ENCODE assay signal across 9 cellular contexts in the genomic region with DNA sequence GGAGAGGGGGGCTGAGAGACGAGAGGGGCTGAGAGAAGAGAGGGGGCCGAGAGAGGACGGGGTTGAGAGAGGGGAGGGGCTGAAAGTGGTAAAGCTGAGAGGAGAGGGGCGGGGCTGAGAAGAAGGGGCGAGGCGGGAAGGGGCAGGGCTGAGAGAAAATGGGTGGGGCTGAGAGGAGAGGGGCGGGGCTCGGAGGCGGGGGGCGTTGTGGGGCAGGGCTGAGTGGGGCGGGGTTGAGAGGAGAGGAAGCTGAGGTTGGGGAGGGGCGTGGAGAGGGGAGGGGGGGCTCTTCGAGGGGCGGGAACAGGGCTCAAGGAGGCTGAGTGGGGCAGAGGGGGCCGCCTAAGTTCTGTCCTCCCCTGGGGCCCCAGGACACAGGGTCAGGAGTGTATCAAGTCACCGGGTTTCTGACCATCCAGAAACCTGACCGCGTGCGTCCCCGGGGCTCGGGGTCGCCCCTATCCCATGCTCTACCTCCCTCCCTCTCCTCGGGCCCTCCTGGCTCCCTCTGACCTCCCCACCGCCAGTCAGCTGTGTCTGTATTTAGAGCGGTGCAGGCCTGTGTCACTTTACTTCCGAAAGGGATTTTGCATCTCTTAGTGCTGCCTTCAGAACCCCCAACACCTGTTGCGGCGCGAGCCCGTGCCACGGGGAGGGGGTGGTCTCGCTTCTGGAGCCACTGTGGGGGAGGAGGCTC. TPM values are rescaled to one million over a fixed set of nuclear protein-coding genes. Genes with fewer than 3 reads are reported as not detected.
A peak's percentile ranks its signal among the peaks of the same experiment; 100 is the strongest.
DNase-seq lines count a peak whose midpoint lies in the region; ATAC-seq, FAIRE-seq and TF ChIP-seq lines count a peak whose summit lies in the region.
"Had no signal": no experiment of that assay in that cellular context is flagged by ENCODE, and none has a peak within 500 bp of the region (broad histone marks: within the 10 kb centered on the region; RNA-seq: fewer than 3 reads in every experiment).

No MANE protein-coding gene starts in this region.

- H3K9me3 Mint-ChIP-seq in activated naive CD4-positive, alpha-beta T cell treated with anti-CD3 and anti-CD28 coated beads for 36 hours = no peaks in the 10 kb centered on the region

- no peaks in the 10 kb centered on the region for H3K79me2 ChIP-seq in PC-9 (ENCODE audit: low read depth)
- no peaks in the 10 kb centered on the region for H3K79me2 ChIP-seq in keratinocyte (ENCODE audit: control insufficient read depth, insufficient read depth, low read length)

- H3K27ac ChIP-seq in PC-9 (no peak overlapping the region), keratinocyte (ENCODE audit: control insufficient read depth, insufficient read depth, low read length) (no peak overlapping the region), ascending aorta (no peak overlapping the region)
- H3K27ac ChIP-seq: thyroid gland had no signal

- no peak overlapping the region for H3K9ac ChIP-seq in keratinocyte (ENCODE audit: control insufficient read depth, extremely low read depth, insufficient read depth, low read length)

- CTCF ChIA-PET in PC-9 (lab: Charles Lee) = interaction anchor here (0.6 kb wide), 1 partner anchor 140 kb away, joined by 7 read pairs; no protein-coding TSS in a partner anchor
- CTCF ChIA-PET in activated naive CD4-positive, alpha-beta T cell treated with anti-CD3 and anti-CD28 coated beads for 36 hours (lab: Charles Lee) = interaction anchor here (0.6 to 1.9 kb wide), 2 partner anchors 38 to 59 kb away, joined by 3 to 9 read pairs; no protein-coding TSS in a partner anchor

- POLR2A ChIA-PET in PC-9 (lab: Charles Lee; ENCODE audit: unreplicated experiment) = no interaction called here

- no TSS peak for BruUV-seq in PC-9 (replicated peaks; lab: Mats Ljungman, UMichigan)

- dilution Hi-C loops in keratinocyte (cut with MboI; ENCODE audit: extremely low pct_ligation_motif_present, low sequenced_read_pairs) = no loop called here

- no peak for FAIRE-seq in keratinocyte (lab: Jason Lieb, UNC)

- no peaks in the 10 kb centered on the region for H3K27me3 ChIP-seq in PC-9 (ENCODE audit: insufficient read depth, low read depth)
- H3K27me3 ChIP-seq in keratinocyte (ENCODE audit: control insufficient read depth, extremely low read depth, insufficient read depth, low read length) = no peaks in the 10 kb centered on the region
- peaks cover 10% of the 10 kb centered on the region for H3K27me3 ChIP-seq in ascending aorta

- H4K20me1 ChIP-seq in PC-9 (ENCODE audit: insufficient read depth) (no peaks in the 10 kb centered on the region), keratinocyte (ENCODE audit: control insufficient read depth, extremely low read depth, insufficient read depth, low read length) (no peaks in the 10 kb centered on the region)

- peak; percentile 54 for ATAC-seq in Right ventricle myocardium inferior
- peak; percentile 53 for ATAC-seq in stimulated activated naive CD8-positive, alpha-beta T cell treated with anti-CD3 and anti-CD28 coated beads, Interleukin-15, Interleukin-2, amounts not matched to agents 100 U/mL and 50 U/mL, for 24 hours

- H3K36me3 Mint-ChIP-seq in activated naive CD4-positive, alpha-beta T cell treated with anti-CD3 and anti-CD28 coated beads for 36 hours (ENCODE audit: low read depth) = no peaks in the 10 kb centered on the region

- H2AFZ ChIP-seq in PC-9 (no peak overlapping the region), keratinocyte (ENCODE audit: control insufficient read depth, low read length) (peak overlapping the region; percentile 6)

- intact Hi-C loops in Right ventricle myocardium inferior (cut with DNase I) (no loop called here), cardiac septum (cut with DNase I) (no loop called here), PC-9 (cut with micrococcal nuclease; ENCODE audit: unreplicated experiment) (no loop called here), ascending aorta (cut with DNase I) (no loop called here)
- intact Hi-C loops in activated naive CD4-positive, alpha-beta T cell treated with anti-CD3 and anti-CD28 coated beads for 36 hours (cut with micrococcal nuclease) = no loop called here

- H3K4me2 ChIP-seq in PC-9 (peak overlapping the region; percentile 79), keratinocyte (ENCODE audit: control insufficient read depth, extremely low read depth, insufficient read depth, low read depth, low read length) (peak overlapping the region; percentile 45)

- no peaks in the 10 kb centered on the region for H3K36me3 ChIP-seq in PC-9 (ENCODE audit: low read depth)
- H3K36me3 ChIP-seq in keratinocyte (ENCODE audit: control insufficient read depth in 2 of 2, extremely low read depth in 1 of 2, insufficient read depth in 2 of 2, low read length in 2 of 2) = no peaks in the 10 kb centered on the region
- H3K36me3 ChIP-seq in ascending aorta = no peaks in the 10 kb centered on the region
- H3K36me3 ChIP-seq: thyroid gland had no signal

- H3K4me3 Mint-ChIP-seq in activated naive CD4-positive, alpha-beta T cell treated with anti-CD3 and anti-CD28 coated beads for 36 hours = no peak overlapping the region

- H3K4me1 ChIP-seq in PC-9 (replicated peaks; ENCODE audit: insufficient read depth) = no peaks in the 10 kb centered on the region
- H3K4me1 ChIP-seq in keratinocyte (ENCODE audit: control insufficient read depth, extremely low read depth, insufficient read depth, low read length) = peaks cover 7% of the 10 kb centered on the region
- no peaks in the 10 kb centered on the region for H3K4me1 ChIP-seq in ascending aorta

- H3K4me3 ChIP-seq in PC-9 (peak overlapping the region; percentile 50; the same call in 1 of the 2 replicates), keratinocyte (ENCODE audit: control insufficient read depth in 2 of 3, extremely low read depth in 1 of 3, insufficient read depth in 2 of 3, low read depth in 1 of 3, low read length in 3 of 3) (peak overlapping the region in 2 of 3 experiments; percentile 12 to 14), ascending aorta (no peak overlapping the region)
- H3K4me3 ChIP-seq: thyroid gland had no signal

- no peak for TF ChIP-seq CTCF in PC-9 (conservative IDR thresholded peaks at IDR 0.05)
- no peak for TF ChIP-seq CTCF in keratinocyte (optimal IDR thresholded peaks at IDR 0.05 in 1 of 3, IDR thresholded peaks at IDR 0.05 in 1 of 3, conservative IDR thresholded peaks at IDR 0.05 in 1 of 3; ENCODE audit: extremely low read depth in 1 of 3, insufficient read depth in 2 of 3, low read length in 3 of 3)
- no peak for TF ChIP-seq CTCF in ascending aorta (IDR thresholded peaks at IDR 0.05)

- DNase-seq in Right ventricle myocardium inferior (ENCODE audit: missing footprints) (no peak), cardiac septum (ENCODE audit: low spot score) (no peak), PC-9 (peak in 1 of 2 experiments; percentile 54), keratinocyte (ENCODE audit: low read depth, low spot score) (no peak), glomerular visceral epithelial cell (ENCODE audit: extremely low spot score) (no peak), ascending aorta (ENCODE audit: low spot score in 2 of 2) (no peak)
- peak; percentile 68 for DNase-seq in activated naive CD4-positive, alpha-beta T cell treated with anti-CD3 and anti-CD28 coated beads for 36 hours
- peak; percentile 61 for DNase-seq in stimulated activated naive CD8-positive, alpha-beta T cell treated with anti-CD3 and anti-CD28 coated beads, Interleukin-15, Interleukin-2, amounts not matched to agents 100 U/mL and 50 U/mL, for 24 hours

- peaks cover 30% of the 10 kb centered on the region for H3K27me3 Mint-ChIP-seq in activated naive CD4-positive, alpha-beta T cell treated with anti-CD3 and anti-CD28 coated beads for 36 hours (ENCODE audit: low read depth)

- H3K4me1 Mint-ChIP-seq in activated naive CD4-positive, alpha-beta T cell treated with anti-CD3 and anti-CD28 coated beads for 36 hours (ENCODE audit: low read depth) = peaks cover 10% of the 10 kb centered on the region

- H3K9me1 ChIP-seq in keratinocyte (ENCODE audit: control insufficient read depth, extremely low read depth, insufficient read depth, low read length) = no peaks in the 10 kb centered on the region

- H3F3A ChIP-seq in PC-9 (ENCODE audit: insufficient read depth, low read depth) = no peaks in the 10 kb centered on the region

- H3K9me2 ChIP-seq in PC-9 (ENCODE audit: insufficient read depth) = no peaks in the 10 kb centered on the region

- no peak overlapping the region for H3K27ac Mint-ChIP-seq in activated naive CD4-positive, alpha-beta T cell treated with anti-CD3 and anti-CD28 coated beads for 36 hours

- H3K9me3 ChIP-seq in PC-9 (ENCODE audit: insufficient read depth, low read depth) = no peaks in the 10 kb centered on the region
- H3K9me3 ChIP-seq in keratinocyte (ENCODE audit: control insufficient read depth, low read depth, low read length) = no peaks in the 10 kb centered on the region
- no peaks in the 10 kb centered on the region for H3K9me3 ChIP-seq in ascending aorta
- H3K9me3 ChIP-seq: thyroid gland had no signal

RNA-seq across cellular contexts. Expression of a gene that starts 38.6 kb away (rescaled TPM):
- total RNA-seq in Right ventricle myocardium inferior (16.7 TPM), cardiac septum (7.2 TPM), PC-9 (2021) (3.3 and 5.0 TPM in 2 replicates), ascending aorta (80.6 TPM)
- total RNA-seq in activated naive CD4-positive, alpha-beta T cell treated with anti-CD3 and anti-CD28 coated beads for 36 hours = under 1 TPM in 1 of 2 experiments, not detected in 1; 0.17 TPM
- 0.41 to 1.1 TPM (median 1.1 TPM) in 3 replicates for polyA plus RNA-seq in keratinocyte
- not detected for polyA plus RNA-seq in keratinocyte (2011; ENCODE audit: low read depth)
- 0.41 and 1.4 TPM in 2 replicates for polyA plus RNA-seq in keratinocyte (2011; cell fraction: cytosol; rRNA removed)
- 0.97 and 2.1 TPM in 2 replicates for polyA plus RNA-seq in keratinocyte (2011; cell fraction: nucleus; rRNA removed)
- 0.20 and 1.4 TPM in 2 replicates for polyA plus RNA-seq in keratinocyte (2012; ENCODE audit: low replicate concordance)
- polyA minus RNA-seq in keratinocyte = 1.8 to 4.3 TPM (median 2.9 TPM) in 3 replicates
- 2.7 TPM for polyA minus RNA-seq in keratinocyte (2011; cell fraction: cytosol; rRNA and poly(A)+ RNA removed)
- 1.6 and 3.0 TPM in 2 replicates for polyA minus RNA-seq in keratinocyte (2011; cell fraction: nucleus; rRNA and poly(A)+ RNA removed)

RNA-seq across cellular contexts. Expression of a gene that starts 41.2 kb away (rescaled TPM):
- total RNA-seq in Right ventricle myocardium inferior (4.4 TPM), cardiac septum (3.6 TPM), PC-9 (2021) (17.8 and 18.6 TPM in 2 replicates), ascending aorta (0.64 TPM)
- 10 to 100 TPM; 19.9 to 20.4 TPM for total RNA-seq in activated naive CD4-positive, alpha-beta T cell treated with anti-CD3 and anti-CD28 coated beads for 36 hours
- 2.5 to 5.1 TPM (median 4.7 TPM) in 3 replicates for polyA plus RNA-seq in keratinocyte
- polyA plus RNA-seq in keratinocyte (2011; ENCODE audit: low read depth) = 1.1 TPM
- 2.3 and 4.1 TPM in 2 replicates for polyA plus RNA-seq in keratinocyte (2011; cell fraction: cytosol; rRNA removed)
- 2.8 and 3.6 TPM in 2 replicates for polyA plus RNA-seq in keratinocyte (2011; cell fraction: nucleus; rRNA removed)
- polyA plus RNA-seq in keratinocyte (2012; ENCODE audit: low replicate concordance) = 2.0 and 6.5 TPM in 2 replicates
- 2.0 to 5.3 TPM (median 4.2 TPM) in 3 replicates for polyA minus RNA-seq in keratinocyte
- 5.6 TPM for polyA minus RNA-seq in keratinocyte (2011; cell fraction: cytosol; rRNA and poly(A)+ RNA removed)
- polyA minus RNA-seq in keratinocyte (2011; cell fraction: nucleus; rRNA and poly(A)+ RNA removed) = 1.4 and 2.1 TPM in 2 replicates

RNA-seq across cellular contexts. Expression of a gene that starts 58.3 kb away (rescaled TPM):
- total RNA-seq in Right ventricle myocardium inferior = 0.73 TPM
- total RNA-seq in cardiac septum = 0.43 TPM
- total RNA-seq in PC-9 (2021) = 22.0 and 25.6 TPM in 2 replicates
- total RNA-seq in activated naive CD4-positive, alpha-beta T cell treated with anti-CD3 and anti-CD28 coated beads for 36 hours = 1 to 10 TPM; 1.3 to 1.5 TPM
- polyA plus RNA-seq in keratinocyte = 1.2 to 3.5 TPM (median 1.3 TPM) in 3 replicates
- polyA plus RNA-seq in keratinocyte (2011; ENCODE audit: low read depth) = 0.51 TPM
- 1.2 and 1.5 TPM in 2 replicates for polyA plus RNA-seq in keratinocyte (2011; cell fraction: cytosol; rRNA removed)
- polyA plus RNA-seq in keratinocyte (2011; cell fraction: nucleus; rRNA removed) = 2.8 and 3.9 TPM in 2 replicates
- polyA plus RNA-seq in keratinocyte (2012; ENCODE audit: low replicate concordance) = 0.78 and 1.9 TPM in 2 replicates
- 0.83 to 5.8 TPM (median 1.4 TPM) in 3 replicates for polyA minus RNA-seq in keratinocyte
- polyA minus RNA-seq in keratinocyte (2011; cell fraction: cytosol; rRNA and poly(A)+ RNA removed) = 1.7 TPM
- 1.9 and 2.3 TPM in 2 replicates for polyA minus RNA-seq in keratinocyte (2011; cell fraction: nucleus; rRNA and poly(A)+ RNA removed)
- 3.3 TPM for total RNA-seq in ascending aorta

Comparison
In these comparisons a context has a peak if more than half of its experiments do, and no peak if none do; other contexts are left out.
1. DNase-seq: peak in activated naive CD4-positive, alpha-beta T cell treated with anti-CD3 and anti-CD28 coated beads for 36 hours (single experiment) and stimulated activated naive CD8-positive, alpha-beta T cell treated with anti-CD3 and anti-CD28 coated beads, Interleukin-15, Interleukin-2, amounts not matched to agents 100 U/mL and 50 U/mL, for 24 hours (single experiment); none in Right ventricle myocardium inferior (single experiment), cardiac septum (single experiment), keratinocyte (single experiment), glomerular visceral epithelial cell (single experiment) and ascending aorta (0 of 2).
2. H3K4me3 ChIP-seq: peak in PC-9 (single experiment) and keratinocyte (2 of 3); none in ascending aorta (0 of 2).